12 cellular contexts compared by ENCODE assay signal in genomic region chr5:73901045-73901444, GRCh38.
DNase-seq lines count a peak whose midpoint lies in the region; TF ChIP-seq lines count a peak whose summit lies in the region.
"Had no signal": no experiment of that assay in that cellular context is flagged by ENCODE, and none has a peak within 500 bp of the region (broad histone marks: within the 10 kb centered on the region; RNA-seq: fewer than 3 reads in every experiment).

No MANE protein-coding gene starts in this region.

- TF ChIP-seq CTCF in fibroblast of villous mesenchyme (IDR thresholded peaks at IDR 0.05; ENCODE audit: insufficient read depth, low read depth, low read length) = no peak

- no peaks in the 10 kb centered on the region for H4K20me1 ChIP-seq in GM23248 (ENCODE audit: insufficient read depth)

- DNase-seq in H4 (ENCODE audit: low spot score) = peak; percentile 68
- DNase-seq in SJSA1 (ENCODE audit: low read depth in 1 of 2, low spot score in 2 of 2) = peak; percentile 92 to 95
- peak; percentile 73 for DNase-seq in fibroblast of villous mesenchyme (ENCODE audit: low read depth)
- DNase-seq in renal cortical epithelial cell (ENCODE audit: low read depth) = peak; percentile 36
- DNase-seq in activated CD4-positive, alpha-beta T cell treated with anti-CD3 and anti-CD28 coated beads, Interleukin-2, amount 10 ng/mL, durations not matched to agents 7 days and 5 days = no peak
- DNase-seq in cerebellar nuclear complex (lab: John Stamatoyannopoulos, UW) = no peak
- DNase-seq in activated effector memory CD4-positive, alpha-beta T cell treated with Interleukin-2 at 50 U/mL for 16 hours = no peak
- DNase-seq in GM23248 = no peak
- DNase-seq: effector memory CD8-positive, alpha-beta T cell; naive B cell; stimulated activated CD4-positive, alpha-beta T cell treated with anti-CD3 and anti-CD28 coated beads, Interleukin-15, amount 100 ng/mL, for 24 hours; T-helper 1 cell had no signal

- no peaks in the 10 kb centered on the region for H3K9me3 Mint-ChIP-seq in activated CD4-positive, alpha-beta T cell treated with anti-CD3 and anti-CD28 coated beads, Interleukin-2, amount 10 ng/mL, durations not matched to agents 7 days and 5 days
- H3K9me3 Mint-ChIP-seq: effector memory CD8-positive, alpha-beta T cell; naive B cell had no signal

- POLR2A ChIA-PET in activated CD4-positive, alpha-beta T cell treated with anti-CD3 and anti-CD28 coated beads, Interleukin-2, amount 10 ng/mL, durations not matched to agents 7 days and 5 days (lab: Charles Lee) = no interaction called here

- no peak overlapping the region for H3K9ac ChIP-seq in GM23248

- H2AFZ ChIP-seq in GM23248 = no peak overlapping the region

- H3K9me3 ChIP-seq in SJSA1 (replicated peaks) (no peaks in the 10 kb centered on the region), GM23248 (ENCODE audit: low read depth) (no peaks in the 10 kb centered on the region)

- H3K27me3 ChIP-seq in SJSA1 (replicated peaks) = no peaks in the 10 kb centered on the region
- H3K27me3 ChIP-seq in GM23248 (replicated peaks; ENCODE audit: insufficient read depth) = no peaks in the 10 kb centered on the region

- H3K36me3 Mint-ChIP-seq in activated CD4-positive, alpha-beta T cell treated with anti-CD3 and anti-CD28 coated beads, Interleukin-2, amount 10 ng/mL, durations not matched to agents 7 days and 5 days (ENCODE audit: low read depth) = no peaks in the 10 kb centered on the region
- H3K36me3 Mint-ChIP-seq: naive B cell had no signal

- H3K4me3 ChIP-seq in SJSA1 = peak overlapping the region; percentile 18
- no peak overlapping the region for H3K4me3 ChIP-seq in fibroblast of villous mesenchyme (ENCODE audit: low read depth, low read length)
- no peak overlapping the region for H3K4me3 ChIP-seq in GM23248

- H3K27ac Mint-ChIP-seq in activated CD4-positive, alpha-beta T cell treated with anti-CD3 and anti-CD28 coated beads, Interleukin-2, amount 10 ng/mL, durations not matched to agents 7 days and 5 days = no peak overlapping the region
- H3K27ac Mint-ChIP-seq: effector memory CD8-positive, alpha-beta T cell had no signal

- 87 to 88% methylated on average over 13 of the region's 13 CpGs for WGBS in GM23248 (ENCODE audit: low coverage in 1 of 2, low lambda C conversion rate in 2 of 2, missing lambda C conversion rate in 2 of 2), 2 experiments

- H3K27ac ChIP-seq in SJSA1 = peak overlapping the region; percentile 86
- H3K27ac ChIP-seq in GM23248 = no peak overlapping the region

- H3F3A ChIP-seq in GM23248 (ENCODE audit: insufficient read depth) = no peaks in the 10 kb centered on the region

- no peaks in the 10 kb centered on the region for H3K9me2 ChIP-seq in GM23248 (ENCODE audit: insufficient read depth)

- CTCF ChIA-PET in activated CD4-positive, alpha-beta T cell treated with anti-CD3 and anti-CD28 coated beads, Interleukin-2, amount 10 ng/mL, durations not matched to agents 7 days and 5 days (lab: Charles Lee) = no interaction called here

- H3K4me1 ChIP-seq in SJSA1 (replicated peaks) = peaks cover 17% of the 10 kb centered on the region
- no peaks in the 10 kb centered on the region for H3K4me1 ChIP-seq in GM23248 (ENCODE audit: insufficient read depth)

- H3K79me2 ChIP-seq in GM23248 (ENCODE audit: insufficient read depth) = no peaks in the 10 kb centered on the region

- peaks cover 8% of the 10 kb centered on the region for H3K4me1 Mint-ChIP-seq in activated CD4-positive, alpha-beta T cell treated with anti-CD3 and anti-CD28 coated beads, Interleukin-2, amount 10 ng/mL, durations not matched to agents 7 days and 5 days
- H3K4me1 Mint-ChIP-seq: naive B cell had no signal

- in situ Hi-C loops in GM23248 (cut with MboI) = loop anchor here (5.0 kb wide), 1 partner anchor 746 kb away; no protein-coding TSS in a partner anchor

- H3K36me3 ChIP-seq in SJSA1 (peaks cover 14% of the 10 kb centered on the region), GM23248 (ENCODE audit: low read depth) (no peaks in the 10 kb centered on the region)

- H3K27me3 Mint-ChIP-seq in activated CD4-positive, alpha-beta T cell treated with anti-CD3 and anti-CD28 coated beads, Interleukin-2, amount 10 ng/mL, durations not matched to agents 7 days and 5 days = peaks cover 30% of the 10 kb centered on the region

- H3K4me2 ChIP-seq in GM23248 (ENCODE audit: unreplicated experiment) = no peak overlapping the region

- H3K4me3 Mint-ChIP-seq in activated CD4-positive, alpha-beta T cell treated with anti-CD3 and anti-CD28 coated beads, Interleukin-2, amount 10 ng/mL, durations not matched to agents 7 days and 5 days = no peak overlapping the region
- H3K4me3 Mint-ChIP-seq: effector memory CD8-positive, alpha-beta T cell; naive B cell had no signal

Comparison
In these comparisons a context has a peak if more than half of its experiments do, and no peak if none do; other contexts are left out.
1. DNase-seq: peak in H4 (single experiment), SJSA1 (2 of 2), fibroblast of villous mesenchyme (single experiment) and renal cortical epithelial cell (single experiment); none in activated CD4-positive, alpha-beta T cell treated with anti-CD3 and anti-CD28 coated beads, Interleukin-2, amount 10 ng/mL, durations not matched to agents 7 days and 5 days (single experiment), cerebellar nuclear complex (0 of 2), activated effector memory CD4-positive, alpha-beta T cell treated with Interleukin-2 at 50 U/mL for 16 hours (single experiment) and GM23248 (single experiment).